35 cellular contexts compared by ENCODE assay signal in genomic region chr11:75644370-75644769, GRCh38. TPM values are rescaled to one million over a fixed set of nuclear protein-coding genes. Genes with fewer than 3 reads are reported as not detected.
"Had no signal": no experiment of that assay in that cellular context is flagged by ENCODE, and none has a peak within 500 bp of the region (broad histone marks: within the 10 kb centered on the region; RNA-seq: fewer than 3 reads in every experiment).

No MANE protein-coding gene starts in this region.

- DNase-seq: Kasumi-1, MG63, MM.1S, MV-4-11, NCI-H1048, NCI-H1092, NCI-H1092 treated with DMSO at 0.1 percent for 48 hours, NCI-H1105, NCI-H1105 treated with DMSO at 0.1 percent for 48 hours, NCI-H1417, NCI-H1417 treated with DMSO at 0.1 percent for 48 hours, NCI-H1436, NCI-H1436 treated with DMSO at 0.1 percent for 48 hours, NCI-H146, NCI-H1694, NCI-H1694 treated with DMSO at 0.1 percent for 48 hours, NCI-H187, NCI-H187 treated with DMSO at 0.1 percent for 48 hours, NCI-H1930, NCI-H2029, NCI-H2029 treated with DMSO at 0.1 percent for 48 hours, NCI-H2081, NCI-H2081 treated with DMSO at 0.1 percent for 48 hours, NCI-H2107, NCI-H2171, NCI-H2171 treated with DMSO at 0.1 percent for 48 hours, NCI-H2227 treated with DMSO at 0.1 percent for 48 hours, NCI-H226, NCI-H345, NCI-H446, NCI-H446 treated with DMSO at 0.1 percent for 48 hours, NCI-H510A had no signal

- H3K27ac ChIP-seq: KMS-11 had no signal

- H3K4me2 ChIP-seq: KMS-11 had no signal

- H3K36me3 ChIP-seq: MG63 had no signal

- H3K4me3 ChIP-seq: MG63 had no signal

- H3K9ac ChIP-seq: KMS-11 had no signal

- H3K9me3 ChIP-seq: MG63 had no signal

RNA-seq across cellular contexts. Expression of gene MAP6, which starts 24.5 kb away (rescaled TPM):
- total RNA-seq: LHCN-M2, MCF 10A had no signal
